ENCODE assay signal across 11 cellular contexts in genomic region chr7:155377071-155377836, GRCh38.
DNase-seq lines count a peak whose midpoint lies in the region; ATAC-seq and TF ChIP-seq lines count a peak whose summit lies in the region.
"Had no signal": no experiment of that assay in that cellular context is flagged by ENCODE, and none has a peak within 500 bp of the region (broad histone marks: within the 10 kb centered on the region; RNA-seq: fewer than 3 reads in every experiment).

No MANE protein-coding gene starts in this region.

- no peak for TF ChIP-seq EP300 in stomach (IDR thresholded peaks at IDR 0.05)

- H3K36me3 ChIP-seq in GM23248 (ENCODE audit: low read depth) (no peaks in the 10 kb centered on the region), adipocyte (ENCODE audit: control insufficient read depth, insufficient read depth, low read length, severe bottlenecking) (no peaks in the 10 kb centered on the region), mesenchymal stem cell (ENCODE audit: control insufficient read depth in 1 of 2, insufficient read depth in 2 of 2, low read depth in 1 of 2, low read length in 2 of 2) (no peaks in the 10 kb centered on the region), stomach (no peaks in the 10 kb centered on the region)
- H3K36me3 ChIP-seq: left lung had no signal

- in situ Hi-C loops in GM23248 (cut with MboI): no loop called here
- in situ Hi-C loops in KBM-7 (cut with MboI; ENCODE audit: low pct_unique_long_range_greater_than_20kb, low sequenced_read_pairs): loop anchor here (25.0 kb wide), 1 partner anchor 385 kb away; no protein-coding TSS in a partner anchor

- TF ChIP-seq CTCF in stomach (IDR thresholded peaks at IDR 0.05): no peak

- H3F3A ChIP-seq in GM23248 (ENCODE audit: insufficient read depth): no peaks in the 10 kb centered on the region

- H3K4ac ChIP-seq in mesenchymal stem cell (ENCODE audit: low read depth in 1 of 2, low read length in 2 of 2): no peak overlapping the region

- intact Hi-C loops in stomach (cut with DNase I; ENCODE audit: low total_unique reads): no loop called here

- H3K9me2 ChIP-seq in GM23248 (ENCODE audit: insufficient read depth): no peaks in the 10 kb centered on the region

- H4K8ac ChIP-seq in mesenchymal stem cell (ENCODE audit: low read length): no peak overlapping the region

- H3K79me1 ChIP-seq in mesenchymal stem cell (replicated peaks; ENCODE audit: low read length, poor library complexity, severe bottlenecking): no peaks in the 10 kb centered on the region

- H3K27ac ChIP-seq in GM23248 (no peak overlapping the region), mesenchymal stem cell (ENCODE audit: low read length, poor library complexity, severe bottlenecking) (no peak overlapping the region), stomach (no peak overlapping the region)
- H3K27ac ChIP-seq: left lung, RWPE1 had no signal

- WGBS in GM23248 (ENCODE audit: low coverage in 1 of 2, low lambda C conversion rate in 2 of 2, missing lambda C conversion rate in 2 of 2), 2 experiments: 11 to 13% methylated on average over 13 of the region's 13 CpGs
- 5% methylated on average over 10 of the region's 13 CpGs for WGBS in mesenchymal stem cell
- WGBS in stomach, 5 donors: 5 to 9% (median 6%) methylated on average over 13 of the region's 13 CpGs

- no peak overlapping the region for H2AK5ac ChIP-seq in mesenchymal stem cell (ENCODE audit: low read length, severe bottlenecking)

- H3K9ac ChIP-seq in GM23248: no peak overlapping the region
- no peak overlapping the region for H3K9ac ChIP-seq in adipocyte (ENCODE audit: low read length)
- no peak overlapping the region for H3K9ac ChIP-seq in mesenchymal stem cell (ENCODE audit: low read length)

- no peak for DNase-seq in GM23248
- no peak for DNase-seq in adipocyte (ENCODE audit: low read depth)
- DNase-seq in mesenchymal stem cell: no peak
- no peak for DNase-seq in stomach
- DNase-seq in KBM-7: no peak
- DNase-seq: NCI-H446 treated with DMSO at 0.1 percent for 48 hours; stimulated activated naive CD8-positive, alpha-beta T cell treated with anti-CD3 and anti-CD28 coated beads, Interleukin-15, amount 100 ng/mL, for 72 hours had no signal

- H2BK12ac ChIP-seq in mesenchymal stem cell (ENCODE audit: low read length in 2 of 2): no peak overlapping the region

- H3K4me1 ChIP-seq in GM23248 (ENCODE audit: insufficient read depth) (no peaks in the 10 kb centered on the region), adipocyte (ENCODE audit: control insufficient read depth, insufficient read depth, low read length) (peaks cover 36% of the 10 kb centered on the region), mesenchymal stem cell (ENCODE audit: control insufficient read depth, insufficient read depth, low read depth, low read length) (peaks cover 48% of the 10 kb centered on the region), stomach (peaks cover 63 to 75% (median 72%) of the 10 kb centered on the region in 4 donors)

- no peak overlapping the region for H2BK120ac ChIP-seq in mesenchymal stem cell (ENCODE audit: low read depth, low read length)

- no peak overlapping the region for H3K23ac ChIP-seq in mesenchymal stem cell (ENCODE audit: low read length in 2 of 2)

- no peak overlapping the region for H2BK15ac ChIP-seq in mesenchymal stem cell (ENCODE audit: low read depth, poor library complexity, severe bottlenecking)

- H3K79me2 ChIP-seq in GM23248 (ENCODE audit: insufficient read depth): no peaks in the 10 kb centered on the region

- no peak overlapping the region for H3K18ac ChIP-seq in mesenchymal stem cell (ENCODE audit: low read depth in 1 of 2, low read length in 2 of 2)

- H3K4me2 ChIP-seq in GM23248 (ENCODE audit: unreplicated experiment): peak overlapping the region; percentile 58
- peak overlapping the region; percentile 59 for H3K4me2 ChIP-seq in mesenchymal stem cell (ENCODE audit: low read length, poor library complexity, severe bottlenecking)

- H4K91ac ChIP-seq in mesenchymal stem cell (ENCODE audit: low read length): no peak overlapping the region

- H3K27me3 ChIP-seq in GM23248 (replicated peaks; ENCODE audit: insufficient read depth) (peaks cover 93% of the 10 kb centered on the region), adipocyte (replicated peaks; ENCODE audit: control insufficient read depth, insufficient read depth, low read length) (peaks cover 94% of the 10 kb centered on the region), mesenchymal stem cell (ENCODE audit: control insufficient read depth in 1 of 2, insufficient read depth in 1 of 2, low read length in 2 of 2) (peaks cover 99 to 100% of the 10 kb centered on the region in 2 experiments), stomach (peaks cover 67 to 100% (median 99%) of the 10 kb centered on the region in 3 donors)

- H3K4me3 ChIP-seq in GM23248 (peak overlapping the region; percentile 39), adipocyte (ENCODE audit: low read length) (peak overlapping the region; percentile 44), mesenchymal stem cell (ENCODE audit: insufficient read depth in 1 of 2, low read depth in 1 of 2, low read length in 2 of 2) (peak overlapping the region in 1 of 2 experiments; percentile 51), stomach (peak overlapping the region; percentile 8 to 40 (median 14))
- H3K4me3 ChIP-seq: left lung had no signal

- H3K14ac ChIP-seq in mesenchymal stem cell (ENCODE audit: low read length in 2 of 2): no peak overlapping the region

- H4K20me1 ChIP-seq in GM23248 (ENCODE audit: insufficient read depth): no peaks in the 10 kb centered on the region

- H3K9me3 ChIP-seq in GM23248 (ENCODE audit: low read depth) (no peaks in the 10 kb centered on the region), adipocyte (ENCODE audit: control insufficient read depth, low read length) (peaks cover 5% of the 10 kb centered on the region), mesenchymal stem cell (ENCODE audit: control insufficient read depth, low read length) (peaks cover 5% of the 10 kb centered on the region), stomach (no peaks in the 10 kb centered on the region)
- H3K9me3 ChIP-seq: left lung had no signal

- no peak overlapping the region for H2AFZ ChIP-seq in GM23248
- no peak overlapping the region for H2AFZ ChIP-seq in mesenchymal stem cell (ENCODE audit: low read depth, low read length)

- ATAC-seq in HG02678 (IDR thresholded peaks at IDR 0.05; ENCODE audit: unreplicated experiment) (no peak), HG03095 (IDR thresholded peaks at IDR 0.05; ENCODE audit: unreplicated experiment) (no peak)
- ATAC-seq: stimulated activated naive CD8-positive, alpha-beta T cell treated with anti-CD3 and anti-CD28 coated beads, Interleukin-15, amount 100 ng/mL, for 72 hours had no signal

- no peak overlapping the region for H2BK5ac ChIP-seq in mesenchymal stem cell (ENCODE audit: low read depth, low read length, poor library complexity, severe bottlenecking)

- no peak for TF ChIP-seq POLR2A in stomach (IDR thresholded peaks at IDR 0.05)
